8 cellular contexts compared by ENCODE assay signal in genomic region chrX:44950471-44951366, GRCh38.
DNase-seq lines count a peak whose midpoint lies in the region; ATAC-seq, FAIRE-seq and TF ChIP-seq lines count a peak whose summit lies in the region.
"Not testable (repeated sequence)": the region's sequence is repeated elsewhere in the genome, so short reads cannot be mapped to it uniquely, and the experiment has no call there.

No MANE protein-coding gene starts in this region.

- H3K36me3 ChIP-seq in CD4-positive, CD25-positive, alpha-beta regulatory T cell (ENCODE audit: control insufficient read depth, insufficient read depth, low read length); HUES48 (ENCODE audit: control insufficient read depth, insufficient read depth, low read length); endothelial cell of umbilical vein (ENCODE audit: control insufficient read depth in 2 of 2, extremely low read depth in 1 of 2, insufficient read depth in 2 of 2, low read length in 2 of 2); iPS DF 6.9 (ENCODE audit: control insufficient read depth, insufficient read depth, low read length): not testable (repeated sequence)

- BruUV-seq in endothelial cell of umbilical vein (replicated peaks; lab: Mats Ljungman, UMichigan): not testable (repeated sequence)

- TF ChIP-seq CTCF in endothelial cell of umbilical vein (IDR thresholded peaks at IDR 0.05; ENCODE audit: extremely low read depth in 1 of 2, insufficient read depth in 1 of 2, low read depth in 1 of 2, low read length in 2 of 2): not testable (repeated sequence)

- CTCF ChIA-PET in endothelial cell of umbilical vein (lab: Charles Lee): not testable (repeated sequence)

- POLR2A ChIA-PET in endothelial cell of umbilical vein (lab: Charles Lee): not testable (repeated sequence)

- peaks cover 32 to 82% (median 45%) of the 10 kb centered on the region in 4 donors for H3K4me1 Mint-ChIP-seq in CD4-positive, CD25-positive, alpha-beta regulatory T cell
- not testable (repeated sequence) for H3K4me1 Mint-ChIP-seq in T-helper 2 cell treated with Interferon-gamma antibody and Interleukin-4, amounts not matched to agents 5 μg/mL and 100 μg/mL, for 36 hours (ENCODE audit: low read depth)
- peaks cover 37 to 78% (median 44%) of the 10 kb centered on the region in 3 donors for H3K4me1 Mint-ChIP-seq in naive B cell
- peaks cover 35 to 48% of the 10 kb centered on the region in 2 donors for H3K4me1 Mint-ChIP-seq in stimulated activated naive B cell treated with anti-CD40 and anti-IgM and Interleukin-4, amounts not matched to agents 10 μg/mL and 1 μg/mL and 100 μg/mL, for 72 hours

- H4K20me1 ChIP-seq in endothelial cell of umbilical vein (replicated peaks; ENCODE audit: control insufficient read depth, extremely low read depth, insufficient read depth, low read length): not testable (repeated sequence)

- H3K9me3 Mint-ChIP-seq in CD4-positive, CD25-positive, alpha-beta regulatory T cell; T-helper 2 cell treated with Interferon-gamma antibody and Interleukin-4, amounts not matched to agents 5 μg/mL and 100 μg/mL, for 36 hours; stimulated activated naive B cell treated with anti-CD40 and anti-IgM and Interleukin-4, amounts not matched to agents 10 μg/mL and 1 μg/mL and 100 μg/mL, for 72 hours: not testable (repeated sequence)
- peaks cover 0 to 11% (median 5%) of the 10 kb centered on the region in 7 donors for H3K9me3 Mint-ChIP-seq in naive B cell

- H3K27me3 Mint-ChIP-seq in CD4-positive, CD25-positive, alpha-beta regulatory T cell; T-helper 2 cell treated with Interferon-gamma antibody and Interleukin-4, amounts not matched to agents 5 μg/mL and 100 μg/mL, for 36 hours (ENCODE audit: low read depth); naive B cell; stimulated activated naive B cell treated with anti-CD40 and anti-IgM and Interleukin-4, amounts not matched to agents 10 μg/mL and 1 μg/mL and 100 μg/mL, for 72 hours: not testable (repeated sequence)

- peaks cover 28% of the 10 kb centered on the region for H3K4me1 ChIP-seq in CD4-positive, CD25-positive, alpha-beta regulatory T cell (ENCODE audit: control insufficient read depth, insufficient read depth, low read length, poor library complexity, severe bottlenecking)
- H3K4me1 ChIP-seq in HUES48 (ENCODE audit: control insufficient read depth, insufficient read depth, low read length): peaks cover 25% of the 10 kb centered on the region
- peaks cover 14% of the 10 kb centered on the region for H3K4me1 ChIP-seq in endothelial cell of umbilical vein (ENCODE audit: control insufficient read depth, extremely low read depth, insufficient read depth, low read length)
- H3K4me1 ChIP-seq in iPS DF 6.9 (ENCODE audit: control insufficient read depth, insufficient read depth, low read length): not testable (repeated sequence)

- not testable (repeated sequence) for FAIRE-seq in endothelial cell of umbilical vein (lab: Jason Lieb, UNC)

- H3K9me3 ChIP-seq in CD4-positive, CD25-positive, alpha-beta regulatory T cell (ENCODE audit: control insufficient read depth in 2 of 2, low read length in 2 of 2); endothelial cell of umbilical vein (replicated peaks; ENCODE audit: control insufficient read depth, insufficient read depth, low read length); iPS DF 6.9 (ENCODE audit: control insufficient read depth, insufficient read depth, low read length): not testable (repeated sequence)
- peaks cover 14% of the 10 kb centered on the region for H3K9me3 ChIP-seq in HUES48 (ENCODE audit: control insufficient read depth, insufficient read depth, low read length)

- H3K4me3 ChIP-seq in CD4-positive, CD25-positive, alpha-beta regulatory T cell (ENCODE audit: low read depth, low read length); endothelial cell of umbilical vein (replicated peaks in 1 of 3; ENCODE audit: insufficient read depth in 1 of 3, low read depth in 1 of 3, low read length in 3 of 3): not testable (repeated sequence)
- H3K4me3 ChIP-seq in HUES48 (ENCODE audit: low read depth, low read length) (peak overlapping the region; percentile 78), iPS DF 6.9 (ENCODE audit: low read length) (peak overlapping the region; percentile 38; the same call in 1 of the 2 replicates)

- not testable (repeated sequence) for H3K27ac ChIP-seq in CD4-positive, CD25-positive, alpha-beta regulatory T cell (ENCODE audit: insufficient read depth, low read length, poor library complexity, severe bottlenecking); endothelial cell of umbilical vein (ENCODE audit: insufficient read depth, low read depth, low read length); iPS DF 6.9 (ENCODE audit: low read length)
- peak overlapping the region; percentile 92 for H3K27ac ChIP-seq in HUES48 (ENCODE audit: low read depth, low read length)

- peak overlapping the region; percentile 98 for H3K9ac ChIP-seq in HUES48 (ENCODE audit: low read depth, low read length)
- H3K9ac ChIP-seq in endothelial cell of umbilical vein (replicated peaks; ENCODE audit: extremely low read depth, insufficient read depth, low read length): not testable (repeated sequence)

- not testable (repeated sequence) for H3K36me3 Mint-ChIP-seq in CD4-positive, CD25-positive, alpha-beta regulatory T cell; T-helper 2 cell treated with Interferon-gamma antibody and Interleukin-4, amounts not matched to agents 5 μg/mL and 100 μg/mL, for 36 hours (ENCODE audit: low read depth); naive B cell
- peaks cover 3 to 28% of the 10 kb centered on the region in 2 donors for H3K36me3 Mint-ChIP-seq in stimulated activated naive B cell treated with anti-CD40 and anti-IgM and Interleukin-4, amounts not matched to agents 10 μg/mL and 1 μg/mL and 100 μg/mL, for 72 hours

- H2AFZ ChIP-seq in endothelial cell of umbilical vein (ENCODE audit: low read depth, low read length): not testable (repeated sequence)

- not testable (repeated sequence) for ATAC-seq in CD4-positive, CD25-positive, alpha-beta regulatory T cell (ENCODE audit: low read depth in 2 of 2); naive B cell (ENCODE audit: low read depth in 2 of 2); stimulated activated naive B cell treated with anti-CD40 and anti-IgM and Interleukin-4, amounts not matched to agents 10 μg/mL and 1 μg/mL and 100 μg/mL, for 72 hours (replicated peaks)

- peak overlapping the region; percentile 21 to 39 (median 33) for H3K4me3 Mint-ChIP-seq in CD4-positive, CD25-positive, alpha-beta regulatory T cell
- not testable (repeated sequence) for H3K4me3 Mint-ChIP-seq in T-helper 2 cell treated with Interferon-gamma antibody and Interleukin-4, amounts not matched to agents 5 μg/mL and 100 μg/mL, for 36 hours; stimulated activated naive B cell treated with anti-CD40 and anti-IgM and Interleukin-4, amounts not matched to agents 10 μg/mL and 1 μg/mL and 100 μg/mL, for 72 hours
- peak overlapping the region in 3 of 8 donors; percentile 26 to 79 (median 65) for H3K4me3 Mint-ChIP-seq in naive B cell

- intact Hi-C loops in endothelial cell of umbilical vein (cut with micrococcal nuclease): not testable (repeated sequence)

- not testable (repeated sequence) for TF ChIP-seq POLR2A in endothelial cell of umbilical vein (IDR thresholded peaks at IDR 0.05; ENCODE audit: low read depth, low read length)

- H3K27me3 ChIP-seq in CD4-positive, CD25-positive, alpha-beta regulatory T cell (ENCODE audit: control insufficient read depth, insufficient read depth, low read length); HUES48 (ENCODE audit: control insufficient read depth, insufficient read depth, low read length); endothelial cell of umbilical vein (ENCODE audit: control insufficient read depth in 2 of 2, insufficient read depth in 2 of 2, low read length in 2 of 2); iPS DF 6.9 (ENCODE audit: control insufficient read depth, insufficient read depth, low read length): not testable (repeated sequence)

- H3K4me2 ChIP-seq in endothelial cell of umbilical vein (ENCODE audit: insufficient read depth, low read length): peak overlapping the region; percentile 24

- WGBS in iPS DF 6.9 (ENCODE audit: insufficient coverage, insufficient read length): no CpG with 5 or more reads among the region's 9 CpGs

- peak overlapping the region in 2 of 3 donors; percentile 22 to 57 for H3K27ac Mint-ChIP-seq in CD4-positive, CD25-positive, alpha-beta regulatory T cell
- peak overlapping the region; percentile 15 for H3K27ac Mint-ChIP-seq in T-helper 2 cell treated with Interferon-gamma antibody and Interleukin-4, amounts not matched to agents 5 μg/mL and 100 μg/mL, for 36 hours
- H3K27ac Mint-ChIP-seq in naive B cell: peak overlapping the region in 4 of 6 donors; percentile 4 to 71 (median 46)
- H3K27ac Mint-ChIP-seq in stimulated activated naive B cell treated with anti-CD40 and anti-IgM and Interleukin-4, amounts not matched to agents 10 μg/mL and 1 μg/mL and 100 μg/mL, for 72 hours: peak overlapping the region; percentile 20

- not testable (repeated sequence) for H3K9me1 ChIP-seq in endothelial cell of umbilical vein (replicated peaks; ENCODE audit: control insufficient read depth, extremely low read depth, insufficient read depth, low read length)

- peaks cover 53% of the 10 kb centered on the region for H3K79me2 ChIP-seq in endothelial cell of umbilical vein (ENCODE audit: control insufficient read depth, insufficient read depth, low read length)

- DNase-seq in CD4-positive, CD25-positive, alpha-beta regulatory T cell; T-helper 2 cell treated with Interferon-gamma antibody and Interleukin-4, amounts not matched to agents 5 μg/mL and 100 μg/mL, for 36 hours (ENCODE audit: low spot score); naive B cell; stimulated activated naive B cell treated with anti-CD40 and anti-IgM and Interleukin-4, amounts not matched to agents 10 μg/mL and 1 μg/mL and 100 μg/mL, for 72 hours: not testable (repeated sequence)
- DNase-seq in astrocyte of the hippocampus (ENCODE audit: low read depth, low spot score) (peak; percentile 53), endothelial cell of umbilical vein (ENCODE audit: low read depth, low spot score) (peak; percentile 26), iPS DF 6.9 (ENCODE audit: low read depth, low spot score) (peak; percentile 25)

- dilution Hi-C loops in endothelial cell of umbilical vein (cut with MboI; ENCODE audit: extremely low pct_ligation_motif_present, low sequenced_read_pairs): not testable (repeated sequence)
